ENCODE assay signal across 21 cellular contexts in the genomic region with DNA sequence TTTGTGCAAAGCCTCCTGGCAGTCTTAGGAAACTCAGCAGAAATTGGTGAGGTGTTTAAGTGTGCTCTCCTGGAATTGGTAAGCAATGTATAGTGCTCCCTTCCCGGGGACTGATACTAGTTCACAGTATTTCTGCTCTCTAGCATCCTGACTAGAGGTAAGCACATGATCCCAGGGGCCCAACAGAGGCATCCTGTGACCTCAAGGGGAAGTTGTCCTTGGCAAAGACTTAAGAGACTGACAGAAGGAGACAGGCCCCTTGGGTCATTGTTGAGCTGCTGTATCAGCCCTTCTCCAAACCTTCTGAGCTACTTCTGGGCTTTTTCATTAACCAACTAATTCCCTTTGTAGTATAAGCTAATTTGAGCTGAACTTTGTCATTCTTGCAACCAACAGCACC. TPM values are rescaled to one million over a fixed set of nuclear protein-coding genes. Genes with fewer than 3 reads are reported as not detected.
A peak's percentile ranks its signal among the peaks of the same experiment; 100 is the strongest.
DNase-seq lines count a peak whose midpoint lies in the region; ATAC-seq and TF ChIP-seq lines count a peak whose summit lies in the region.
"Had no signal": no experiment of that assay in that cellular context is flagged by ENCODE, and none has a peak within 500 bp of the region (broad histone marks: within the 10 kb centered on the region; RNA-seq: fewer than 3 reads in every experiment).

No MANE protein-coding gene starts in this region.

- H3K9me3 ChIP-seq in gastrocnemius medialis = no peaks in the 10 kb centered on the region
- H3K9me3 ChIP-seq: pancreas, suprapubic skin had no signal

- intact Hi-C loops in Right ventricle myocardium inferior (cut with DNase I) = no loop called here
- intact Hi-C loops in left cardiac atrium (cut with DNase I) = no loop called here
- intact Hi-C loops in gastrocnemius medialis (cut with DNase I; ENCODE audit: low total_unique reads) = no loop called here

- H3K27me3 ChIP-seq in gastrocnemius medialis = no peaks in the 10 kb centered on the region
- H3K27me3 ChIP-seq: left lung, pancreas, suprapubic skin had no signal

- ATAC-seq in Right ventricle myocardium inferior = no peak
- no peak for ATAC-seq in left cardiac atrium
- no peak for ATAC-seq in central memory CD8-positive, alpha-beta T cell (replicated peaks; ENCODE audit: extremely low read depth, poor library complexity, severe bottlenecking)
- no peak for ATAC-seq in gastrocnemius medialis
- no peak for ATAC-seq in omental fat pad (ENCODE audit: low FRiP score)

- no peak overlapping the region for H3K4me3 Mint-ChIP-seq in central memory CD8-positive, alpha-beta T cell
- H3K4me3 Mint-ChIP-seq: activated CD4-positive, alpha-beta memory T cell treated with anti-CD3 and anti-CD28 coated beads, Interleukin-2, amount 10 ng/mL, durations not matched to agents 7 days and 5 days; activated naive CD4-positive, alpha-beta T cell treated with anti-CD3 and anti-CD28 coated beads for 36 hours had no signal

- peak overlapping the region; percentile 8 to 49 (median 26) for H3K27ac ChIP-seq in gastrocnemius medialis
- H3K27ac ChIP-seq: GM23248, pancreas, suprapubic skin had no signal

- peaks cover 20 to 33% of the 10 kb centered on the region in 2 donors for H3K4me1 ChIP-seq in gastrocnemius medialis

- no peaks in the 10 kb centered on the region for H3K27me3 Mint-ChIP-seq in central memory CD8-positive, alpha-beta T cell
- H3K27me3 Mint-ChIP-seq: activated CD4-positive, alpha-beta memory T cell treated with anti-CD3 and anti-CD28 coated beads, Interleukin-2, amount 10 ng/mL, durations not matched to agents 7 days and 5 days had no signal

- no peaks in the 10 kb centered on the region for H3K9me3 Mint-ChIP-seq in central memory CD8-positive, alpha-beta T cell

- DNase-seq in Right ventricle myocardium inferior (ENCODE audit: missing footprints) (peak; percentile 9), left cardiac atrium (no peak), GF-D8 (lab: John Stamatoyannopoulos, UW) (peak; percentile 26), gastrocnemius medialis (no peak), omental fat pad (ENCODE audit: low spot score) (no peak), ecto neural progenitor cell (ENCODE audit: low spot score) (no peak)
- no peak for DNase-seq in central memory CD8-positive, alpha-beta T cell (ENCODE audit: low spot score in 2 of 2)
- DNase-seq in activated naive CD4-positive, alpha-beta T cell (lab: John Stamatoyannopoulos, UW) = no peak
- DNase-seq: NCI-H1092 treated with DMSO at 0.1 percent for 48 hours, NCI-H187 treated with DMSO at 0.1 percent for 48 hours, NCI-H2171 treated with DMSO at 0.1 percent for 48 hours, NCI-H510A, retina had no signal

- no peaks in the 10 kb centered on the region for H3K36me3 ChIP-seq in gastrocnemius medialis
- H3K36me3 ChIP-seq: left lung, pancreas, suprapubic skin had no signal

- no peak for TF ChIP-seq POLR2A in gastrocnemius medialis (IDR thresholded peaks at IDR 0.05)

- H3K4me1 Mint-ChIP-seq in central memory CD8-positive, alpha-beta T cell = peaks cover 31% of the 10 kb centered on the region

- in situ Hi-C loops in gastrocnemius medialis (cut with MboI; ENCODE audit: low sequenced_read_pairs in 4 of 4) = no loop called here

- H3K4me3 ChIP-seq in gastrocnemius medialis = no peak overlapping the region
- H3K4me3 ChIP-seq: GM23248, left lung, mucosa of descending colon, pancreas, skin epidermis, suprapubic skin had no signal

- TF ChIP-seq CTCF in gastrocnemius medialis (IDR thresholded peaks at IDR 0.05 in 4 of 5, conservative IDR thresholded peaks at IDR 0.05 in 1 of 5) = no peak
- TF ChIP-seq CTCF in omental fat pad (IDR thresholded peaks at IDR 0.05) = no peak

- peaks cover 16% of the 10 kb centered on the region for H3K36me3 Mint-ChIP-seq in central memory CD8-positive, alpha-beta T cell (ENCODE audit: insufficient read depth)

- peak overlapping the region; percentile 5 for H3K27ac Mint-ChIP-seq in central memory CD8-positive, alpha-beta T cell (ENCODE audit: low read depth)
- H3K27ac Mint-ChIP-seq: activated CD4-positive, alpha-beta memory T cell treated with anti-CD3 and anti-CD28 coated beads, Interleukin-2, amount 10 ng/mL, durations not matched to agents 7 days and 5 days had no signal

RNA-seq across cellular contexts. Expression of gene TBC1D22A, which starts 4.4 kb away (rescaled TPM):
- total RNA-seq in Right ventricle myocardium inferior (14.6 TPM), left cardiac atrium (10 to 100 TPM; 15.8 to 17.4 TPM), gastrocnemius medialis (10 to 100 TPM; 18.8 to 25.2 (median 23.1) TPM), omental fat pad (10 to 100 TPM; 21.3 to 31.2 (median 24.5) TPM)

RNA-seq across cellular contexts. Expression of gene CERK, which starts 20.0 kb away (rescaled TPM):
- total RNA-seq in Right ventricle myocardium inferior (71.6 TPM), left cardiac atrium (10 to 100 TPM; 47.5 to 70.0 TPM), gastrocnemius medialis (10 to 100 TPM; 32.7 to 38.7 (median 34.8) TPM), omental fat pad (10 to 100 TPM; 32.7 to 47.8 (median 39.7) TPM)

Comparison
In these comparisons a context has a peak if more than half of its experiments do, and no peak if none do; other contexts are left out.
1. DNase-seq: peak in Right ventricle myocardium inferior (single experiment) and GF-D8 (single experiment); none in left cardiac atrium (single experiment), central memory CD8-positive, alpha-beta T cell (0 of 2), gastrocnemius medialis (0 of 2), omental fat pad (single experiment), ecto neural progenitor cell (single experiment) and activated naive CD4-positive, alpha-beta T cell (0 of 4).